13 cellular contexts compared by ENCODE assay signal in the genomic region with DNA sequence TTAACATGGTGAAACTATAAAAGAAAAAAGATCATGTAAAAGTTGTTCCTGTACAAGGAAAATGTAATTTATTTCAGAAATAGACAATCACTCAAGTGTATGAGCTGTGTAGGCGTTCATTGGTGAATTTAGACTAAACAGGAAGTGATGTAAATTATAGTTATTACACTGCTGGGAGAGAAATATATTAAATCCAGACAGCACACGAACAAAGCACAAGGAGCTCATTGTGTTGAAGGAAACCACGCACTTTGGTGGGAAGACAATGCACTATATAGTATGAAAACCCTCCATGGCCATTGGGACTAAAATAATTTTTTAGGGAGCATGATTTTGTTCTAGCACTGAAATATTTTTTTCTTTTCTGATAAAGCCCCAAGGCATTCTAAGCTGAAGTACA.
"Had no signal": no experiment of that assay in that cellular context is flagged by ENCODE, and none has a peak within 500 bp of the region (broad histone marks: within the 10 kb centered on the region; RNA-seq: fewer than 3 reads in every experiment).

No MANE protein-coding gene starts in this region.

- H3K27ac ChIP-seq: ascending aorta, coronary artery, thyroid gland, uterus had no signal

- H3K27ac Mint-ChIP-seq: activated T-helper 2 cell treated with anti-CD3 and anti-CD28 coated beads, Interferon-gamma antibody, Interleukin-2, Interleukin-4, amounts not matched to agents 10 μg/mL and 5 μg/mL and 100 μg/mL, durations not matched to agents 14 hours and 24 hours and 36 hours; stimulated activated naive B cell treated with anti-CD40 and anti-IgM and Interleukin-4, amounts not matched to agents 10 μg/mL and 1 μg/mL and 100 μg/mL, for 72 hours; T-helper 2 cell treated with Interferon-gamma antibody and Interleukin-4, amounts not matched to agents 5 μg/mL and 100 μg/mL, for 36 hours had no signal

- ATAC-seq: stimulated activated naive B cell treated with anti-CD40 and anti-IgM and Interleukin-4, amounts not matched to agents 10 μg/mL and 1 μg/mL and 100 μg/mL, for 72 hours had no signal

- H3K9me3 Mint-ChIP-seq: activated T-helper 2 cell treated with anti-CD3 and anti-CD28 coated beads, Interferon-gamma antibody, Interleukin-2, Interleukin-4, amounts not matched to agents 10 μg/mL and 5 μg/mL and 100 μg/mL, durations not matched to agents 14 hours and 24 hours and 36 hours; stimulated activated naive B cell treated with anti-CD40 and anti-IgM and Interleukin-4, amounts not matched to agents 10 μg/mL and 1 μg/mL and 100 μg/mL, for 72 hours; T-helper 2 cell treated with Interferon-gamma antibody and Interleukin-4, amounts not matched to agents 5 μg/mL and 100 μg/mL, for 36 hours had no signal

- DNase-seq: activated CD4-positive, alpha-beta T cell treated with anti-CD3 and anti-CD28 coated beads, Interleukin-2, amount 50 U/mL, for 4 hours; activated naive CD4-positive, alpha-beta T cell treated with Interleukin-2 at 50 U/mL for 16 hours; activated T-cell treated with anti-CD3 and anti-CD28 coated beads for 4 hours; effector CD4-positive, alpha-beta T cell; mesendoderm; retina; stimulated activated naive B cell treated with anti-CD40 and anti-IgM and Interleukin-4, amounts not matched to agents 10 μg/mL and 1 μg/mL and 100 μg/mL, for 72 hours; thyroid gland; uterus had no signal

- H3K36me3 ChIP-seq: ascending aorta, thyroid gland, uterus had no signal

- H3K9me3 ChIP-seq: ascending aorta, thyroid gland, uterus had no signal

- H3K27me3 Mint-ChIP-seq: stimulated activated naive B cell treated with anti-CD40 and anti-IgM and Interleukin-4, amounts not matched to agents 10 μg/mL and 1 μg/mL and 100 μg/mL, for 72 hours had no signal

- H3K4me3 ChIP-seq: ascending aorta, coronary artery, thyroid gland, uterus had no signal

- H3K4me3 Mint-ChIP-seq: stimulated activated naive B cell treated with anti-CD40 and anti-IgM and Interleukin-4, amounts not matched to agents 10 μg/mL and 1 μg/mL and 100 μg/mL, for 72 hours; T-helper 2 cell treated with Interferon-gamma antibody and Interleukin-4, amounts not matched to agents 5 μg/mL and 100 μg/mL, for 36 hours had no signal
